In the genomic region with DNA sequence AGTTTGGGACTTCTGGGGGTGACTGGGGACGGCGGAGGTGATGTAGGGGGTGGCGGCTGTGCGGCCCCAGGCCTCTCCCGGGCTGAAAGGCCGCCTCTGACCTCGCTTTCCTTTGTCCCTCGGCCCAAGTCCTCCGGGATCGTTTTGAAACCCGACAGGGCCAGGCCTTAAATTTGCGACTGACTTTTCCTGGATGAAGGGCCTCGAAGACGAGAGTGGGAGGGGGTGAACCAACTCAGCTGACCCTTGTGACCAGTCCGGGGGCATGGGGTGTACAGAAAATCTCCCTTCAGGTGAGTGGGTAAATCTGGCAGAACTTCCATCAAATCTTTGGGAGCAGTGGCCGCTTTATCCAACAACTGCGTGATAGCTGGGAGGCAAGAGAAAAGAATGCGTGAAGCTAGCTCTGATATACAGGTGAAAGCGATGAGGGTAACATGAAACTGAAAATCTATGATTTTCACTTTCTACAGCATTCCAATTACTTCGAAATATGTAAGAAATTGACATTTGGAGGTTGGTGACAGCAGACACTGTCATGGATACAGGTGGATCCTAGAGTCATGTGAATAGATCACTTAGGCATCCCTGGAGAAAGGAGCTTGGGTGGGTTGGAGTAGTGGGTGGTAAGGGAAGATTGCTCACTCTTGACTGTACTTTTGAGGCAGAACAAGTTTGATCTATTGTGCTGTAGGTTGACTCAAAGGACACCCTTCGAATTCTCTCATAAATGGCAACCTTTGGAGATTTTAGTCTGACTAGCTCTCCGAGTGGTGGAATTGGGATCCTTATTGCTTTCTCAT, we compare ENCODE assay signal across 8 cellular contexts. TPM values are rescaled to one million over a fixed set of nuclear protein-coding genes. Genes with fewer than 3 reads are reported as not detected.
A peak's percentile ranks its signal among the peaks of the same experiment; 100 is the strongest.
DNase-seq lines count a peak whose midpoint lies in the region; ATAC-seq and TF ChIP-seq lines count a peak whose summit lies in the region.

No MANE protein-coding gene starts in this region.

- DNase-seq in Right ventricle myocardium superior (no peak), left cardiac atrium (no peak), adrenal gland (peak in 1 of 7 donors; percentile 49), left lung (no peak), thyroid gland (no peak), NCI-H1436 (lab: John Stamatoyannopoulos, UW) (no peak), HPDE6-E6E7 (ENCODE audit: extremely low spot score) (no peak)

- H3K4me3 ChIP-seq in adrenal gland, result peak overlapping the region; percentile 7 to 96 (median 70)
- H3K4me3 ChIP-seq in left lung, result peak overlapping the region; percentile 45 to 68
- H3K4me3 ChIP-seq in thyroid gland (replicated peaks in 1 of 3), result peak overlapping the region; percentile 42 to 77 (median 68)

- peak; percentile 9 for ATAC-seq in Right ventricle myocardium superior (ENCODE audit: poor library complexity)
- no peak for ATAC-seq in left cardiac atrium
- ATAC-seq in left lung, result no peak
- ATAC-seq in GM21723 (IDR thresholded peaks at IDR 0.05; ENCODE audit: unreplicated experiment), result no peak

- WGBS in adrenal gland, 4 donors, result 9 to 14% (median 10%) methylated on average over 19 to 22 of the region's 22 CpGs
- WGBS in thyroid gland, 2 donors, result 15 to 28% methylated on average over 8 to 15 of the region's 22 CpGs

- intact Hi-C loops in Right ventricle myocardium superior (cut with DNase I), result loop anchor here (2.0 kb wide), 1 partner anchor 209 kb away; no protein-coding TSS in a partner anchor
- intact Hi-C loops in left cardiac atrium (cut with DNase I), result loop anchor here (2.0 to 10.0 kb wide), 3 partner anchors 209 to 441 kb away; partner anchors contain the start of gene GNAI3 (in 1 of the 2)
- intact Hi-C loops in adrenal gland (cut with DNase I), result loop anchor here (10.0 kb wide), 2 partner anchors 331 to 441 kb away; partner anchors contain the start of genes GNAI3 (in 1 of the 2) and GSTM4 (in 1 of the 2)
- intact Hi-C loops in left lung (cut with DNase I), result loop anchor here (2.0 to 10.0 kb wide), 3 partner anchors 207 to 441 kb away; partner anchors contain the start of gene GNAI3 (in 1 of the 2)
- intact Hi-C loops in thyroid gland (cut with DNase I), result loop anchor here (10.0 kb wide), 1 partner anchor 441 kb away; the partner anchor contains the start of gene GNAI3

- TF ChIP-seq CTCF in adrenal gland (IDR thresholded peaks at IDR 0.05) (no peak), left lung (IDR thresholded peaks at IDR 0.05) (no peak), thyroid gland (IDR thresholded peaks at IDR 0.05) (no peak)

- peak overlapping the region; percentile 92 to 98 (median 96) for H3K27ac ChIP-seq in adrenal gland
- H3K27ac ChIP-seq in left lung, result peak overlapping the region; percentile 93 to 94
- H3K27ac ChIP-seq in thyroid gland, result peak overlapping the region; percentile 93 to 98 (median 97)

- H3K4me1 ChIP-seq in adrenal gland (replicated peaks in 1 of 2) (peaks cover 32 to 42% of the 10 kb centered on the region in 2 donors), left lung (peaks cover 18 to 59% of the 10 kb centered on the region in 2 donors), thyroid gland (peaks cover 26 to 37% of the 10 kb centered on the region in 2 donors)

- TF ChIP-seq POLR2A in adrenal gland (IDR thresholded peaks at IDR 0.05), result no peak
- no peak for TF ChIP-seq POLR2A in thyroid gland (IDR thresholded peaks at IDR 0.05)

- H3K36me3 ChIP-seq in adrenal gland (replicated peaks in 1 of 2) (no peaks in the 10 kb centered on the region), left lung (no peaks in the 10 kb centered on the region), thyroid gland (no peaks in the 10 kb centered on the region)

- no peaks in the 10 kb centered on the region for H3K9me3 ChIP-seq in adrenal gland (replicated peaks in 1 of 3)
- no peaks in the 10 kb centered on the region for H3K9me3 ChIP-seq in left lung
- H3K9me3 ChIP-seq in thyroid gland, result no peaks in the 10 kb centered on the region

- no peaks in the 10 kb centered on the region for H3K27me3 ChIP-seq in adrenal gland
- no peaks in the 10 kb centered on the region for H3K27me3 ChIP-seq in left lung
- no peaks in the 10 kb centered on the region for H3K27me3 ChIP-seq in thyroid gland

RNA-seq across cellular contexts. Expression of gene AHCYL1, which starts 0.9 kb away (rescaled TPM):
- 39.8 TPM for total RNA-seq in Right ventricle myocardium superior
- total RNA-seq in left cardiac atrium, result 10 to 100 TPM; 42.9 to 55.7 TPM
- total RNA-seq in adrenal gland, result 100 to 1,000 TPM in 5 of 8 donors, 10 to 100 TPM in 3; 60.7 to 147 (median 114) TPM
- polyA plus RNA-seq in adrenal gland, result 100 to 1,000 TPM in 1 of 3 donors, 10 to 100 TPM in 2; 33.5 to 172 (median 37.7) TPM
- total RNA-seq in left lung, result 100 to 1,000 TPM in 1 of 2 donors, 10 to 100 TPM in 1; 79.3 to 116 TPM
- total RNA-seq in thyroid gland, result 100 to 1,000 TPM in 3 of 4 donors, 10 to 100 TPM in 1; 90.3 to 200 (median 118) TPM

RNA-seq across cellular contexts. Expression of gene STRIP1, which starts 49.0 kb away (rescaled TPM):
- total RNA-seq in Right ventricle myocardium superior (16.2 TPM), left cardiac atrium (10 to 100 TPM; 18.2 to 19.0 TPM), adrenal gland (10 to 100 TPM; 25.0 to 45.7 (median 33.7) TPM), left lung (10 to 100 TPM; 32.7 to 33.9 TPM), thyroid gland (10 to 100 TPM; 36.2 to 63.4 (median 45.2) TPM)
- 10 to 100 TPM; 22.3 to 22.5 (median 22.3) TPM for polyA plus RNA-seq in adrenal gland
